In the genomic region with DNA sequence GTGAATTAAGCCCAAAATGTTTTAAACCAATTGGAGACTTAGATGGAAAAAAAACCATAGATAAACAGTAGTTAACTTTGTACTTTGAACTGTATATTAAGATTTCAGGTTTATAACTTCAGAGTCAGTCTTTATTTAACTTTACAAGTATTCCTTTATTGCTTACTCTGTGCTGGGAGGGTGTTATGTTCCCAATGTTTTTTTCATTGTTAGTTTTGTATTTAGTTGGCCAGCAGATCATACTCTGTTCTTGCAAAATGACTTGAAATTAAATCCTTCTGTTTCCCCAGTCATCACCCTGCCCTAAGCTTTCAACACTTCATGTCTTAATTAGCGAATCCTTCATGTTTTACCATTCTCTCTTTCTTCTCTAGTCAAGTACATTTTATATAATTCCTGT, we compare ENCODE assay signal across 16 cellular contexts.
"Had no signal": no experiment of that assay in that cellular context is flagged by ENCODE, and none has a peak within 500 bp of the region (broad histone marks: within the 10 kb centered on the region; RNA-seq: fewer than 3 reads in every experiment).

No MANE protein-coding gene starts in this region.

- H3K4me2 ChIP-seq: neural progenitor cell, SK-N-SH had no signal

- FAIRE-seq: endothelial cell of umbilical vein had no signal

- H3K27me3 ChIP-seq: ascending aorta, cardiac muscle cell, neural progenitor cell, spleen had no signal

- H3K4me3 ChIP-seq: ascending aorta, cardiac muscle cell, neural progenitor cell, spleen had no signal

- ATAC-seq: stimulated activated naive B cell treated with anti-CD40 and anti-IgM and Interleukin-4, amounts not matched to agents 10 μg/mL and 1 μg/mL and 100 μg/mL, for 72 hours had no signal

- H3K27ac ChIP-seq: ascending aorta, cardiac muscle cell, neural progenitor cell, spleen, WERI-Rb-1 had no signal

- H2AFZ ChIP-seq: neural progenitor cell had no signal

- H3K36me3 ChIP-seq: neural progenitor cell had no signal

- DNase-seq: activated CD4-positive, alpha-beta T cell treated with anti-CD3 and anti-CD28 coated beads for 48 hours; activated naive CD4-positive, alpha-beta T cell; effector CD4-positive, alpha-beta T cell; glutamatergic neuron; SK-N-SH; spleen; stimulated activated CD4-positive, alpha-beta T cell treated with anti-CD3 and anti-CD28 coated beads, Interleukin-1b, Interleukin-23, amount 100 ng/mL, for 48 hours; stimulated activated naive B cell treated with anti-CD40 and anti-IgM and Interleukin-4, amounts not matched to agents 10 μg/mL and 1 μg/mL and 100 μg/mL, for 72 hours; substantia nigra; T-helper 1 cell; trophoblast cell; WERI-Rb-1 had no signal

- H3K9me3 ChIP-seq: ascending aorta, spleen had no signal

- H3K9ac ChIP-seq: neural progenitor cell, SK-N-SH had no signal
